ENCODE assay signal across 11 cellular contexts in genomic region chr18:76621184-76621583, GRCh38.
DNase-seq lines count a peak whose midpoint lies in the region; ATAC-seq and TF ChIP-seq lines count a peak whose summit lies in the region.
"Had no signal": no experiment of that assay in that cellular context is flagged by ENCODE, and none has a peak within 500 bp of the region (broad histone marks: within the 10 kb centered on the region; RNA-seq: fewer than 3 reads in every experiment).

No MANE protein-coding gene starts in this region.

- H3K27ac Mint-ChIP-seq in activated naive CD8-positive, alpha-beta T cell treated with anti-CD3 and anti-CD28 coated beads, Interleukin-2, amount 10 ng/mL, durations not matched to agents 7 days and 5 days, result no peak overlapping the region
- no peak overlapping the region for H3K27ac Mint-ChIP-seq in activated naive CD8-positive, alpha-beta T cell treated with anti-CD3 and anti-CD28 coated beads, Interleukin-2, amount 50 U/mL, for 24 hours
- peak overlapping the region; percentile 94 for H3K27ac Mint-ChIP-seq in mesothelial cell of epicardium
- H3K27ac Mint-ChIP-seq: natural killer cell treated with Interleukin-12 subunit alpha and Interleukin-12 subunit beta and Interleukin-15 and Interleukin-18, amount 100 ng/mL, for 72 hours had no signal

- TF ChIP-seq CTCF in dorsolateral prefrontal cortex (IDR thresholded peaks at IDR 0.05 in 54 of 56, conservative IDR thresholded peaks at IDR 0.05 in 2 of 56; ENCODE audit: low read depth in 1 of 56, partially characterized antibody in 56 of 56) (no peak), mesothelial cell of epicardium (IDR thresholded peaks at IDR 0.05; ENCODE audit: unreplicated experiment) (no peak), vagina (IDR thresholded peaks at IDR 0.05) (no peak)

- H3K4me3 Mint-ChIP-seq in activated naive CD8-positive, alpha-beta T cell treated with anti-CD3 and anti-CD28 coated beads, Interleukin-2, amount 10 ng/mL, durations not matched to agents 7 days and 5 days, result peak overlapping the region; percentile 28
- H3K4me3 Mint-ChIP-seq in activated naive CD8-positive, alpha-beta T cell treated with anti-CD3 and anti-CD28 coated beads, Interleukin-2, amount 50 U/mL, for 24 hours, result no peak overlapping the region
- peak overlapping the region; percentile 64 for H3K4me3 Mint-ChIP-seq in mesothelial cell of epicardium

- H3K9me3 ChIP-seq in vagina, result no peaks in the 10 kb centered on the region
- H3K9me3 ChIP-seq: BE2C had no signal

- peaks cover 42% of the 10 kb centered on the region for H3K4me1 ChIP-seq in vagina
- H3K4me1 ChIP-seq: BE2C had no signal

- H3K27me3 Mint-ChIP-seq in activated naive CD8-positive, alpha-beta T cell treated with anti-CD3 and anti-CD28 coated beads, Interleukin-2, amount 10 ng/mL, durations not matched to agents 7 days and 5 days, result peaks cover 42% of the 10 kb centered on the region
- peaks cover 39% of the 10 kb centered on the region for H3K27me3 Mint-ChIP-seq in activated naive CD8-positive, alpha-beta T cell treated with anti-CD3 and anti-CD28 coated beads, Interleukin-2, amount 50 U/mL, for 24 hours
- no peaks in the 10 kb centered on the region for H3K27me3 Mint-ChIP-seq in mesothelial cell of epicardium (ENCODE audit: low read depth)

- DNase-seq in activated naive CD8-positive, alpha-beta T cell treated with anti-CD3 and anti-CD28 coated beads, Interleukin-2, amount 10 ng/mL, durations not matched to agents 7 days and 5 days, result no peak
- no peak for DNase-seq in activated naive CD8-positive, alpha-beta T cell treated with anti-CD3 and anti-CD28 coated beads, Interleukin-2, amount 50 U/mL, for 24 hours
- DNase-seq in dorsolateral prefrontal cortex, result no peak
- no peak for DNase-seq in mesothelial cell of epicardium (ENCODE audit: low spot score in 2 of 2, unreplicated experiment in 2 of 2)
- no peak for DNase-seq in vagina (ENCODE audit: extremely low spot score in 2 of 2)
- DNase-seq: BE2C, NCI-H446 had no signal

- no peaks in the 10 kb centered on the region for H3K36me3 ChIP-seq in vagina
- H3K36me3 ChIP-seq: BE2C had no signal

- H3K27ac ChIP-seq in dorsolateral prefrontal cortex (peak overlapping the region in 41 of 59 donors; percentile 12 to 85 (median 70)), vagina (peak overlapping the region; percentile 84)

- H3K36me3 Mint-ChIP-seq in activated naive CD8-positive, alpha-beta T cell treated with anti-CD3 and anti-CD28 coated beads, Interleukin-2, amount 10 ng/mL, durations not matched to agents 7 days and 5 days, result no peaks in the 10 kb centered on the region
- no peaks in the 10 kb centered on the region for H3K36me3 Mint-ChIP-seq in activated naive CD8-positive, alpha-beta T cell treated with anti-CD3 and anti-CD28 coated beads, Interleukin-2, amount 50 U/mL, for 24 hours (ENCODE audit: low read depth)
- no peaks in the 10 kb centered on the region for H3K36me3 Mint-ChIP-seq in mesothelial cell of epicardium
- H3K36me3 Mint-ChIP-seq: natural killer cell treated with Interleukin-12 subunit alpha and Interleukin-12 subunit beta and Interleukin-15 and Interleukin-18, amount 100 ng/mL, for 72 hours had no signal

- H3K4me1 Mint-ChIP-seq in activated naive CD8-positive, alpha-beta T cell treated with anti-CD3 and anti-CD28 coated beads, Interleukin-2, amount 10 ng/mL, durations not matched to agents 7 days and 5 days, result peaks cover 9% of the 10 kb centered on the region
- peaks cover 8% of the 10 kb centered on the region for H3K4me1 Mint-ChIP-seq in activated naive CD8-positive, alpha-beta T cell treated with anti-CD3 and anti-CD28 coated beads, Interleukin-2, amount 50 U/mL, for 24 hours
- H3K4me1 Mint-ChIP-seq in mesothelial cell of epicardium, result peaks cover 50% of the 10 kb centered on the region

- H3K9me3 Mint-ChIP-seq in activated naive CD8-positive, alpha-beta T cell treated with anti-CD3 and anti-CD28 coated beads, Interleukin-2, amount 10 ng/mL, durations not matched to agents 7 days and 5 days, result no peaks in the 10 kb centered on the region
- H3K9me3 Mint-ChIP-seq in activated naive CD8-positive, alpha-beta T cell treated with anti-CD3 and anti-CD28 coated beads, Interleukin-2, amount 50 U/mL, for 24 hours, result no peaks in the 10 kb centered on the region
- no peaks in the 10 kb centered on the region for H3K9me3 Mint-ChIP-seq in mesothelial cell of epicardium
- H3K9me3 Mint-ChIP-seq: natural killer cell treated with Interleukin-12 subunit alpha and Interleukin-12 subunit beta and Interleukin-15 and Interleukin-18, amount 100 ng/mL, for 72 hours had no signal

- ATAC-seq in activated naive CD8-positive, alpha-beta T cell treated with anti-CD3 and anti-CD28 coated beads, Interleukin-2, amount 10 ng/mL, durations not matched to agents 7 days and 5 days (ENCODE audit: low read depth), result no peak
- no peak for ATAC-seq in activated naive CD8-positive, alpha-beta T cell treated with anti-CD3 and anti-CD28 coated beads, Interleukin-2, amount 50 U/mL, for 24 hours
- no peak for ATAC-seq in GM21825 (IDR thresholded peaks at IDR 0.05; ENCODE audit: unreplicated experiment)
- no peak for ATAC-seq in HG03025 (IDR thresholded peaks at IDR 0.05; ENCODE audit: low FRiP score, unreplicated experiment)
- no peak for ATAC-seq in HG03095 (IDR thresholded peaks at IDR 0.05; ENCODE audit: unreplicated experiment)

- POLR2A ChIA-PET in activated naive CD8-positive, alpha-beta T cell treated with anti-CD3 and anti-CD28 coated beads, Interleukin-2, amount 10 ng/mL, durations not matched to agents 7 days and 5 days (lab: Charles Lee), result no interaction called here

- intact Hi-C loops in dorsolateral prefrontal cortex (cut with DNase I), result no loop called here
- intact Hi-C loops in vagina (cut with DNase I), result loop anchor here (5.0 kb wide), 1 partner anchor 214 kb away; no protein-coding TSS in a partner anchor

- H3K4me3 ChIP-seq in dorsolateral prefrontal cortex (peak overlapping the region in 45 of 59 donors; percentile 1 to 65 (median 48)), vagina (peak overlapping the region; percentile 35 to 46)

- no peak for TF ChIP-seq POLR2A in vagina (IDR thresholded peaks at IDR 0.05)

- H3K27me3 ChIP-seq in dorsolateral prefrontal cortex (peaks cover 0 to 8% (median 0%) of the 10 kb centered on the region in 45 donors), vagina (no peaks in the 10 kb centered on the region)
- H3K27me3 ChIP-seq: BE2C had no signal
